26 cellular contexts compared by ENCODE assay signal in the genomic region with DNA sequence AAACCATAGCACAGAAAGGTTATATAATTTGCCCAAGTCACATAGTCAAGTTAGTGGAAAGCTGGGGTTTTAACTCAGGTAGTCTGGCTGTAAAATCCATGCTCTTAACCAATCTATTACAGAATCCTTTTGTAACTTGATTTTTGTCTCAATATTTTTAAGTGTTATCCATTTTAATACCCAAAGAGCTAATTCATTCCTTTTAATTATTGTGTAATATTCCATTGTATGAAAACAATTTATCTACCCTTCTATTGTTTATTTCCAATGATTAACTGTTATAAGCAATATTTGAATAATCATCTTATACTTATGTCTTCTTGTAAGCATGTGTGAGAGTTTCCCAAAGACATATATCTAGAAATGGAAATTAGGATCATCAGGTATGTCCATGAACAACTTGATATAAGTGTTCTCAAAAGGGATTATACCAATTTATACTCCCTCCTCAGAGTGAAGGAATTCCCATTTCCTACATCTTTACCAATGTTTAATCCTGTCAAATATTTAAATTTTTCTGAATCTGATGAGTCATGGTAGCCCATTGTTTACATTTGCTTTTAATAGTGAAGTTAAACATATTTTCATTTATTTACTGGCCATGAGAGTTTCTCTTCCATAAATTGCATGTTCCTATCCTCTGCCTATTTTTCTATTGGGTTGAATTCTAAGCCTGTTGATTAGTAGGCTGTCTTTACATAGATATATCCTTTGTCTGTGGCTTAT. TPM values are rescaled to one million over a fixed set of nuclear protein-coding genes. Genes with fewer than 3 reads are reported as not detected.
"Had no signal": no experiment of that assay in that cellular context is flagged by ENCODE, and none has a peak within 500 bp of the region (broad histone marks: within the 10 kb centered on the region; RNA-seq: fewer than 3 reads in every experiment).

No MANE protein-coding gene starts in this region.

- DNase-seq: activated CD4-positive, alpha-beta T cell treated with anti-CD3 and anti-CD28 coated beads for 1 hour; activated CD4-positive, alpha-beta T cell treated with anti-CD3 and anti-CD28 coated beads, Interleukin-2, amount 10 ng/mL, durations not matched to agents 24 days and 14 days; activated CD4-positive, alpha-beta T cell treated with anti-CD3 and anti-CD28 coated beads, Interleukin-2, amount 50 U/mL, for 48 hours; activated CD8-positive, alpha-beta memory T cell treated with anti-CD3 and anti-CD28 coated beads, Interleukin-2, amount 10 ng/mL, durations not matched to agents 7 days and 5 days; activated gamma-delta T cell; activated naive CD4-positive, alpha-beta T cell treated with anti-CD3 and anti-CD28 coated beads for 36 hours; activated T-cell treated with anti-CD3 and anti-CD28 coated beads, Interleukin-2, amount 50 U/mL, for 4 hours; amygdala; cerebellar nuclear complex; colonic mucosa; NCI-H1092; NCI-H1417; NCI-H1930; NCI-H2171; NCI-H2227 treated with DMSO at 0.1 percent for 48 hours; NCI-H446 treated with DMSO at 0.1 percent for 48 hours; NCI-H524 treated with DMSO at 0.1 percent for 48 hours; NCI-H774; SHP77 treated with DMSO at 0.1 percent for 48 hours had no signal

- H3K9me3 ChIP-seq: colonic mucosa had no signal

- H3K27ac ChIP-seq: cardiac muscle cell, colonic mucosa had no signal

- H3K4me1 ChIP-seq: colonic mucosa had no signal

- FAIRE-seq: astrocyte had no signal

- ATAC-seq: activated CD8-positive, alpha-beta memory T cell treated with anti-CD3 and anti-CD28 coated beads, Interleukin-2, amount 10 ng/mL, durations not matched to agents 7 days and 5 days; activated T-cell treated with anti-CD3 and anti-CD28 coated beads, Interleukin-2, amount 50 U/mL, for 4 hours; activated T-helper 17 cell treated with anti-CD3 and anti-CD28 coated beads, Interleukin-2, amount 50 U/mL, for 72 hours; WTC11 had no signal

- H3K27me3 ChIP-seq: cardiac muscle cell, colonic mucosa had no signal

- H3K4me3 ChIP-seq: cardiac muscle cell, colonic mucosa had no signal

- H3K36me3 ChIP-seq: cardiac muscle cell, colonic mucosa had no signal

RNA-seq across cellular contexts. Expression of gene TEX50, which starts 13.9 kb away (rescaled TPM):
- total RNA-seq: activated CD4-positive, alpha-beta T cell treated with anti-CD3 and anti-CD28 coated beads, Interleukin-2, amount 10 ng/mL, durations not matched to agents 24 days and 14 days; activated CD8-positive, alpha-beta memory T cell treated with anti-CD3 and anti-CD28 coated beads, Interleukin-2, amount 10 ng/mL, durations not matched to agents 7 days and 5 days; activated naive CD4-positive, alpha-beta T cell treated with anti-CD3 and anti-CD28 coated beads for 36 hours; activated T-cell treated with anti-CD3 and anti-CD28 coated beads, Interleukin-2, amount 50 U/mL, for 4 hours; activated T-helper 17 cell treated with anti-CD3 and anti-CD28 coated beads, Interleukin-2, amount 50 U/mL, for 72 hours; astrocyte; cardiac muscle cell; colonic mucosa; LHCN-M2; MCF 10A; SK-MEL-5; WTC11 had no signal
- polyA plus RNA-seq: cardiac muscle cell had no signal

RNA-seq across cellular contexts. Expression of gene ANKRD45, which starts 20.6 kb away (rescaled TPM):
- total RNA-seq: activated CD4-positive, alpha-beta T cell treated with anti-CD3 and anti-CD28 coated beads, Interleukin-2, amount 10 ng/mL, durations not matched to agents 24 days and 14 days; activated naive CD4-positive, alpha-beta T cell treated with anti-CD3 and anti-CD28 coated beads for 36 hours; activated T-cell treated with anti-CD3 and anti-CD28 coated beads, Interleukin-2, amount 50 U/mL, for 4 hours; activated T-helper 17 cell treated with anti-CD3 and anti-CD28 coated beads, Interleukin-2, amount 50 U/mL, for 72 hours; LHCN-M2; MCF 10A had no signal

RNA-seq across cellular contexts. Expression of gene SLC9C2, which starts 46.2 kb away (rescaled TPM):
- total RNA-seq: activated CD4-positive, alpha-beta T cell treated with anti-CD3 and anti-CD28 coated beads, Interleukin-2, amount 10 ng/mL, durations not matched to agents 24 days and 14 days; activated CD8-positive, alpha-beta memory T cell treated with anti-CD3 and anti-CD28 coated beads, Interleukin-2, amount 10 ng/mL, durations not matched to agents 7 days and 5 days; activated naive CD4-positive, alpha-beta T cell treated with anti-CD3 and anti-CD28 coated beads for 36 hours; activated T-cell treated with anti-CD3 and anti-CD28 coated beads, Interleukin-2, amount 50 U/mL, for 4 hours; activated T-helper 17 cell treated with anti-CD3 and anti-CD28 coated beads, Interleukin-2, amount 50 U/mL, for 72 hours; cardiac muscle cell; colonic mucosa; LHCN-M2; MCF 10A; SK-MEL-5; WTC11 had no signal
